In genomic region chr4:165524532-165525190, GRCh38 we compare ENCODE assay signal across 1 cellular context.
TF ChIP-seq lines count a peak whose summit lies in the region.

No MANE protein-coding gene starts in this region.

TF ChIP-seq in GM23338, 12 proteins besides CTCF, POLR2A, EP300 and RAD21 (continued from another document):
- TF ChIP-seq, protein P1, sequence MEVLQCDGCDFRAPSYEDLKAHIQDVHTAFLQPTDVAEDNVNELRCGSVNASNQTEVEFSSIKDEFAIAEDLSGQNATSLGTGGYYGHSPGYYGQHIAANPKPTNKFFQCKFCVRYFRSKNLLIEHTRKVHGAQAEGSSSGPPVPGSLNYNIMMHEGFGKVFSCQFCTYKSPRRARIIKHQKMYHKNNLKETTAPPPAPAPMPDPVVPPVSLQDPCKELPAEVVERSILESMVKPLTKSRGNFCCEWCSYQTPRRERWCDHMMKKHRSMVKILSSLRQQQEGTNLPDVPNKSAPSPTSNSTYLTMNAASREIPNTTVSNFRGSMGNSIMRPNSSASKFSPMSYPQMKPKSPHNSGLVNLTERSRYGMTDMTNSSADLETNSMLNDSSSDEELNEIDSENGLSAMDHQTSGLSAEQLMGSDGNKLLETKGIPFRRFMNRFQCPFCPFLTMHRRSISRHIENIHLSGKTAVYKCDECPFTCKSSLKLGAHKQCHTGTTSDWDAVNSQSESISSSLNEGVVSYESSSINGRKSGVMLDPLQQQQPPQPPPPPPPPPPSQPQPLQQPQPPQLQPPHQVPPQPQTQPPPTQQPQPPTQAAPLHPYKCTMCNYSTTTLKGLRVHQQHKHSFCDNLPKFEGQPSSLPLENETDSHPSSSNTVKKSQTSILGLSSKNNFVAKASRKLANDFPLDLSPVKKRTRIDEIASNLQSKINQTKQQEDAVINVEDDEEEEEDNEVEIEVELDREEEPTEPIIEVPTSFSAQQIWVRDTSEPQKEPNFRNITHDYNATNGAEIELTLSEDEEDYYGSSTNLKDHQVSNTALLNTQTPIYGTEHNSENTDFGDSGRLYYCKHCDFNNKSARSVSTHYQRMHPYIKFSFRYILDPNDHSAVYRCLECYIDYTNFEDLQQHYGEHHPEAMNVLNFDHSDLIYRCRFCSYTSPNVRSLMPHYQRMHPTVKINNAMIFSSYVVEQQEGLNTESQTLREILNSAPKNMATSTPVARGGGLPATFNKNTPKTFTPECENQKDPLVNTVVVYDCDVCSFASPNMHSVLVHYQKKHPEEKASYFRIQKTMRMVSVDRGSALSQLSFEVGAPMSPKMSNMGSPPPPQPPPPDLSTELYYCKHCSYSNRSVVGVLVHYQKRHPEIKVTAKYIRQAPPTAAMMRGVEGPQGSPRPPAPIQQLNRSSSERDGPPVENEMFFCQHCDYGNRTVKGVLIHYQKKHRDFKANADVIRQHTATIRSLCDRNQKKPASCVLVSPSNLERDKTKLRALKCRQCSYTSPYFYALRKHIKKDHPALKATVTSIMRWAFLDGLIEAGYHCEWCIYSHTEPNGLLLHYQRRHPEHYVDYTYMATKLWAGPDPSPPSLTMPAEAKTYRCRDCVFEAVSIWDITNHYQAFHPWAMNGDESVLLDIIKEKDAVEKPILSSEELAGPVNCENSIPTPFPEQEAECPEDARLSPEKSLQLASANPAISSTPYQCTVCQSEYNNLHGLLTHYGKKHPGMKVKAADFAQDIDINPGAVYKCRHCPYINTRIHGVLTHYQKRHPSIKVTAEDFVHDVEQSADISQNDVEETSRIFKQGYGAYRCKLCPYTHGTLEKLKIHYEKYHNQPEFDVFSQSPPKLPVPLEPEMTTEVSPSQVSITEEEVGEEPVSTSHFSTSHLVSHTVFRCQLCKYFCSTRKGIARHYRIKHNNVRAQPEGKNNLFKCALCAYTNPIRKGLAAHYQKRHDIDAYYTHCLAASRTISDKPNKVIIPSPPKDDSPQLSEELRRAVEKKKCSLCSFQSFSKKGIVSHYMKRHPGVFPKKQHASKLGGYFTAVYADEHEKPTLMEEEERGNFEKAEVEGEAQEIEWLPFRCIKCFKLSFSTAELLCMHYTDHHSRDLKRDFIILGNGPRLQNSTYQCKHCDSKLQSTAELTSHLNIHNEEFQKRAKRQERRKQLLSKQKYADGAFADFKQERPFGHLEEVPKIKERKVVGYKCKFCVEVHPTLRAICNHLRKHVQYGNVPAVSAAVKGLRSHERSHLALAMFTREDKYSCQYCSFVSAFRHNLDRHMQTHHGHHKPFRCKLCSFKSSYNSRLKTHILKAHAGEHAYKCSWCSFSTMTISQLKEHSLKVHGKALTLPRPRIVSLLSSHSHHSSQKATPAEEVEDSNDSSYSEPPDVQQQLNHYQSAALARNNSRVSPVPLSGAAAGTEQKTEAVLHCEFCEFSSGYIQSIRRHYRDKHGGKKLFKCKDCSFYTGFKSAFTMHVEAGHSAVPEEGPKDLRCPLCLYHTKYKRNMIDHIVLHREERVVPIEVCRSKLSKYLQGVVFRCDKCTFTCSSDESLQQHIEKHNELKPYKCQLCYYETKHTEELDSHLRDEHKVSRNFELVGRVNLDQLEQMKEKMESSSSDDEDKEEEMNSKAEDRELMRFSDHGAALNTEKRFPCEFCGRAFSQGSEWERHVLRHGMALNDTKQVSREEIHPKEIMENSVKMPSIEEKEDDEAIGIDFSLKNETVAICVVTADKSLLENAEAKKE (CRISPR knock-in tag; IDR thresholded peaks at IDR 0.05): no peak
